In the genomic region with DNA sequence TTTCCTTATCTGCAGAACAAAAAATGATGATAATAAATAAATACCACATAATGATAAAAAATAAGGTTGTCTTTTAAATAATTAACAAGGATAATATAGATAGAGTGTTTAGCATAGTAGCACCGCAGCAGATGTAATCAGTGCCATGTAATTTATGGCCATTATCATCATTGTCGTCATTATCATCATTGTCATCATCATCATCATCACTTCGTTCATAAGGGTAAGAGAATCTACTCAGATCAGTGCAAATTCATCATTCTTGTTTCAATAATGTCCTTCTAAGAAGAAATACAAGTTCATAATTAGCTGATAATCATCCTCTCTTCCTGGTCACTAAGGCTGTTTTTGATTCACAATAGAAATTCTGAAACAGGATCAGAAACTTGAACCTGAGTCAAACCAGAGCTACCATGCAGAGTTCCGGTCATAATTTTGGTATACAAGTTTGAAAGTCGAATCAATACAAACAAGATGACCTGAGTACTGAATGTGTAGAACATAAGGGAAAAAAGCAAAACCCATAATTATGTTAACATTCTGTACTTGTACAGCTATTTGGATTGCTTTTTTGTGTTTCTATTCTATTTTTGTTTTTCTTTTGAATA, we compare ENCODE assay signal across 24 cellular contexts.
DNase-seq lines count a peak whose midpoint lies in the region; ATAC-seq and TF ChIP-seq lines count a peak whose summit lies in the region.
"Had no signal": no experiment of that assay in that cellular context is flagged by ENCODE, and none has a peak within 500 bp of the region (broad histone marks: within the 10 kb centered on the region; RNA-seq: fewer than 3 reads in every experiment).

No MANE protein-coding gene starts in this region.

- no peak overlapping the region for H3K4me3 Mint-ChIP-seq in activated CD4-positive, alpha-beta memory T cell treated with anti-CD3 and anti-CD28 coated beads for 36 hours
- H3K4me3 Mint-ChIP-seq: activated CD8-positive, alpha-beta T cell treated with anti-CD3 and anti-CD28 coated beads for 36 hours; dendritic cell treated with granulocyte-macrophage colony-stimulating factor and Interleukin-4, amounts not matched to agents 40 ng/mL and 50 ng/mL, for 4 days; mesothelial cell of epicardium; stimulated activated naive B cell treated with anti-CD40 and anti-IgM and Interleukin-4, amounts not matched to agents 10 μg/mL and 1 μg/mL and 100 μg/mL, for 72 hours had no signal

- no peaks in the 10 kb centered on the region for H3K4me1 Mint-ChIP-seq in activated CD4-positive, alpha-beta memory T cell treated with anti-CD3 and anti-CD28 coated beads for 36 hours (ENCODE audit: low read depth)

- no peak overlapping the region for H3K27ac ChIP-seq in heart right ventricle
- H3K27ac ChIP-seq: heart left ventricle, PC-9, upper lobe of left lung had no signal

- no peak for DNase-seq in left colon
- no peak for DNase-seq in activated CD4-positive, alpha-beta memory T cell treated with anti-CD3 and anti-CD28 coated beads for 36 hours
- DNase-seq in heart right ventricle = no peak
- DNase-seq: activated CD8-positive, alpha-beta T cell treated with anti-CD3 and anti-CD28 coated beads for 36 hours; activated effector memory CD4-positive, alpha-beta T cell treated with Interleukin-2 at 50 U/mL for 16 hours; aorta; DMS53; erythroblast; heart left ventricle; NCI-H1417 treated with DMSO at 0.1 percent for 48 hours; NCI-H510A; PC-9; stimulated activated naive B cell treated with anti-CD40 and anti-IgM and Interleukin-4, amounts not matched to agents 10 μg/mL and 1 μg/mL and 100 μg/mL, for 72 hours; upper lobe of left lung had no signal

- no peaks in the 10 kb centered on the region for H3K36me3 ChIP-seq in heart right ventricle
- H3K36me3 ChIP-seq: heart left ventricle, upper lobe of left lung had no signal

- intact Hi-C loops in left colon (cut with DNase I, micrococcal nuclease) = no loop called here
- intact Hi-C loops in activated CD4-positive, alpha-beta memory T cell treated with anti-CD3 and anti-CD28 coated beads for 36 hours (cut with micrococcal nuclease) = no loop called here
- intact Hi-C loops in heart right ventricle (cut with DNase I) = no loop called here

- POLR2A ChIA-PET in activated CD4-positive, alpha-beta memory T cell treated with anti-CD3 and anti-CD28 coated beads for 36 hours (lab: Charles Lee) = no interaction called here

- TF ChIP-seq CTCF in heart right ventricle (IDR thresholded peaks at IDR 0.05) = no peak

- H3K27me3 ChIP-seq in heart right ventricle = no peaks in the 10 kb centered on the region
- H3K27me3 ChIP-seq: heart left ventricle, upper lobe of left lung had no signal

- no peak overlapping the region for H3K4me3 ChIP-seq in heart right ventricle
- H3K4me3 ChIP-seq: GM23338, heart left ventricle, K562, PC-9, upper lobe of left lung had no signal

- no peaks in the 10 kb centered on the region for H3K4me1 ChIP-seq in heart right ventricle
- H3K4me1 ChIP-seq: heart left ventricle, upper lobe of left lung had no signal

- no peaks in the 10 kb centered on the region for H3K9me3 Mint-ChIP-seq in activated CD4-positive, alpha-beta memory T cell treated with anti-CD3 and anti-CD28 coated beads for 36 hours
- H3K9me3 Mint-ChIP-seq: activated CD8-positive, alpha-beta T cell treated with anti-CD3 and anti-CD28 coated beads for 36 hours; dendritic cell treated with granulocyte-macrophage colony-stimulating factor and Interleukin-4, amounts not matched to agents 40 ng/mL and 50 ng/mL, for 4 days; GM23338; mesothelial cell of epicardium; stimulated activated naive B cell treated with anti-CD40 and anti-IgM and Interleukin-4, amounts not matched to agents 10 μg/mL and 1 μg/mL and 100 μg/mL, for 72 hours had no signal

- ATAC-seq in GM18868 (IDR thresholded peaks at IDR 0.05; ENCODE audit: unreplicated experiment) = peak; percentile 59
- ATAC-seq in GM21447 (IDR thresholded peaks at IDR 0.05; ENCODE audit: unreplicated experiment) = peak; percentile 75
- ATAC-seq in HG03060 (IDR thresholded peaks at IDR 0.05; ENCODE audit: low read depth, unreplicated experiment) = peak; percentile 69
- ATAC-seq in HG03571 (IDR thresholded peaks at IDR 0.05; ENCODE audit: unreplicated experiment) = peak; percentile 62
- ATAC-seq in HG02623 (IDR thresholded peaks at IDR 0.05; ENCODE audit: unreplicated experiment) = no peak
- ATAC-seq in left colon = no peak
- ATAC-seq in heart right ventricle = no peak
- ATAC-seq: activated CD8-positive, alpha-beta T cell treated with anti-CD3 and anti-CD28 coated beads for 36 hours; GM23338; heart left ventricle; K562; SK-N-SH treated with all-trans-retinoic acid at 6 μM for 48 hours; stimulated activated naive B cell treated with anti-CD40 and anti-IgM and Interleukin-4, amounts not matched to agents 10 μg/mL and 1 μg/mL and 100 μg/mL, for 72 hours had no signal

- H3K27ac Mint-ChIP-seq in activated CD4-positive, alpha-beta memory T cell treated with anti-CD3 and anti-CD28 coated beads for 36 hours = no peak overlapping the region
- H3K27ac Mint-ChIP-seq: activated CD8-positive, alpha-beta T cell treated with anti-CD3 and anti-CD28 coated beads for 36 hours; dendritic cell treated with granulocyte-macrophage colony-stimulating factor and Interleukin-4, amounts not matched to agents 40 ng/mL and 50 ng/mL, for 4 days; mesothelial cell of epicardium; stimulated activated naive B cell treated with anti-CD40 and anti-IgM and Interleukin-4, amounts not matched to agents 10 μg/mL and 1 μg/mL and 100 μg/mL, for 72 hours had no signal

- CTCF ChIA-PET in activated CD4-positive, alpha-beta memory T cell treated with anti-CD3 and anti-CD28 coated beads for 36 hours (lab: Charles Lee) = no interaction called here

- H3K36me3 Mint-ChIP-seq in activated CD4-positive, alpha-beta memory T cell treated with anti-CD3 and anti-CD28 coated beads for 36 hours = no peaks in the 10 kb centered on the region
- H3K36me3 Mint-ChIP-seq: mesothelial cell of epicardium; stimulated activated naive B cell treated with anti-CD40 and anti-IgM and Interleukin-4, amounts not matched to agents 10 μg/mL and 1 μg/mL and 100 μg/mL, for 72 hours had no signal

- no peaks in the 10 kb centered on the region for H3K9me3 ChIP-seq in heart right ventricle
- H3K9me3 ChIP-seq: heart left ventricle, upper lobe of left lung had no signal

- no peaks in the 10 kb centered on the region for H3K27me3 Mint-ChIP-seq in activated CD4-positive, alpha-beta memory T cell treated with anti-CD3 and anti-CD28 coated beads for 36 hours
- H3K27me3 Mint-ChIP-seq: activated CD8-positive, alpha-beta T cell treated with anti-CD3 and anti-CD28 coated beads for 36 hours; dendritic cell treated with granulocyte-macrophage colony-stimulating factor and Interleukin-4, amounts not matched to agents 40 ng/mL and 50 ng/mL, for 4 days; stimulated activated naive B cell treated with anti-CD40 and anti-IgM and Interleukin-4, amounts not matched to agents 10 μg/mL and 1 μg/mL and 100 μg/mL, for 72 hours had no signal

- WGBS in heart right ventricle, 2 donors = 67 to 86% methylated on average over 5 of the region's 5 CpGs

Comparison
In these comparisons a context has a peak if more than half of its experiments do, and no peak if none do; other contexts are left out.
1. ATAC-seq: peak in GM18868 (single experiment), GM21447 (single experiment), HG03060 (single experiment) and HG03571 (single experiment); none in HG02623 (single experiment), left colon (single experiment) and heart right ventricle (0 of 8).